Comparison of ENCODE assay signal across 8 cellular contexts in the genomic region with DNA sequence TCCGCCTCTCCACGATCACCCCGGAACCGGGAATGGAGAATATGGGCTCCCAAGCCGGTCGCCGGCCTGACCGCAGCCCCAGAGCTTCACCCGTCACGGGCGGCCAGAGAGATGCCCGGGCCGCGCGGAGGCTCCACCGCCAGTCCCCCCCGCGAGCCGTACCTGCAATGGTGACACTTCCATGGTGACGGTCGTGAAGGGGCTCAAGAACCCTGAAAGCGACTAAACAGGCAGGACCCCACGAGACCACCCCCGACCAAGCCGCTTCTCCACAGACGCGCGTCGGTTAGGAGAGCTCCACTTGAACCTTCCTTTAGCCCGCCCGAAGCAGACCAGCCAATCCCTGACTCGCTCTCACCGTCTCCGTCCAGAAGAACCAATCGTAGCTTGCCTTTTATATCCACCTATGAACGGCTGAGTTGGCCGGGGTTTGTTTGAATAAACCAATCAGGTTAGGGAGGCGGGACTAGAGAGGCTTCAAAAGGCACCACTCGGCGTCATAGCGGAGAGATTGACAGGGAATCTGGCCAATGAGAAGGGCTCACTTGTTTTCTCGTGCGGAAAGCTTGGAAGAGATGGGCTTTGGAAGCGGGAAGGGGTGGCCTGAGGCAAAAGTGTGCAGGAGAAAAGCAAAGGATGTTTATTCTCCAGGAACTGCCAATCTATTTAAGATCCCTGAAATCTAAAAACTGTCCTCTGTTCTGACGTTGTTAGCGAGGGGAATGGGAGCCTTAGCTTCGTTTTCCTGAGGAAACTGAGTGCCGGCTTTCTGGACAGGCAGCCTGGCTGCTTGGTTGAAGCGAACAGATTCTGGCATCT. TPM values are rescaled to one million over a fixed set of nuclear protein-coding genes. Genes with fewer than 3 reads are reported as not detected.
DNase-seq lines count a peak whose midpoint lies in the region; ATAC-seq and TF ChIP-seq lines count a peak whose summit lies in the region.

A gene with protein sequence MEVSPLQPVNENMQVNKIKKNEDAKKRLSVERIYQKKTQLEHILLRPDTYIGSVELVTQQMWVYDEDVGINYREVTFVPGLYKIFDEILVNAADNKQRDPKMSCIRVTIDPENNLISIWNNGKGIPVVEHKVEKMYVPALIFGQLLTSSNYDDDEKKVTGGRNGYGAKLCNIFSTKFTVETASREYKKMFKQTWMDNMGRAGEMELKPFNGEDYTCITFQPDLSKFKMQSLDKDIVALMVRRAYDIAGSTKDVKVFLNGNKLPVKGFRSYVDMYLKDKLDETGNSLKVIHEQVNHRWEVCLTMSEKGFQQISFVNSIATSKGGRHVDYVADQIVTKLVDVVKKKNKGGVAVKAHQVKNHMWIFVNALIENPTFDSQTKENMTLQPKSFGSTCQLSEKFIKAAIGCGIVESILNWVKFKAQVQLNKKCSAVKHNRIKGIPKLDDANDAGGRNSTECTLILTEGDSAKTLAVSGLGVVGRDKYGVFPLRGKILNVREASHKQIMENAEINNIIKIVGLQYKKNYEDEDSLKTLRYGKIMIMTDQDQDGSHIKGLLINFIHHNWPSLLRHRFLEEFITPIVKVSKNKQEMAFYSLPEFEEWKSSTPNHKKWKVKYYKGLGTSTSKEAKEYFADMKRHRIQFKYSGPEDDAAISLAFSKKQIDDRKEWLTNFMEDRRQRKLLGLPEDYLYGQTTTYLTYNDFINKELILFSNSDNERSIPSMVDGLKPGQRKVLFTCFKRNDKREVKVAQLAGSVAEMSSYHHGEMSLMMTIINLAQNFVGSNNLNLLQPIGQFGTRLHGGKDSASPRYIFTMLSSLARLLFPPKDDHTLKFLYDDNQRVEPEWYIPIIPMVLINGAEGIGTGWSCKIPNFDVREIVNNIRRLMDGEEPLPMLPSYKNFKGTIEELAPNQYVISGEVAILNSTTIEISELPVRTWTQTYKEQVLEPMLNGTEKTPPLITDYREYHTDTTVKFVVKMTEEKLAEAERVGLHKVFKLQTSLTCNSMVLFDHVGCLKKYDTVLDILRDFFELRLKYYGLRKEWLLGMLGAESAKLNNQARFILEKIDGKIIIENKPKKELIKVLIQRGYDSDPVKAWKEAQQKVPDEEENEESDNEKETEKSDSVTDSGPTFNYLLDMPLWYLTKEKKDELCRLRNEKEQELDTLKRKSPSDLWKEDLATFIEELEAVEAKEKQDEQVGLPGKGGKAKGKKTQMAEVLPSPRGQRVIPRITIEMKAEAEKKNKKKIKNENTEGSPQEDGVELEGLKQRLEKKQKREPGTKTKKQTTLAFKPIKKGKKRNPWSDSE (N-terminal part only) (minus strand): TSS at position 288 of the 819 bp plus-strand sequence. CDS start 105 bp downstream, at position 183.

- DNase-seq in Ammon's horn (ENCODE audit: low spot score), result peak; percentile 98
- DNase-seq in NCI-H460 (ENCODE audit: extremely low read depth, low read depth), result peak; percentile 100
- DNase-seq in cerebellar nuclear complex (lab: John Stamatoyannopoulos, UW), result peak; percentile 82 to 98
- DNase-seq in islet precursor cell, result peak; percentile 100
- peak; percentile 89 to 100 (median 94) for DNase-seq in stimulated activated CD4-positive, alpha-beta T cell treated with anti-CD3 and anti-CD28 coated beads, Interleukin-12 subunit alpha, Interleukin-12 subunit beta, amount 100 ng/mL, for 48 hours (ENCODE audit: low read depth in 2 of 3, low spot score in 1 of 3)

- ATAC-seq in HG03432 (IDR thresholded peaks at IDR 0.05; ENCODE audit: unreplicated experiment), result peak; percentile 95
- peak; percentile 99 for ATAC-seq in activated CD4-positive, CD25-positive, alpha-beta regulatory T cell treated with anti-CD3 and anti-CD28 coated beads, Interleukin-2, amount 50 U/mL, for 24 hours

- TF ChIP-seq POLR2A in GM19193 (IDR thresholded peaks at IDR 0.05; ENCODE audit: extremely low read depth, insufficient read depth, insufficient read length), result peak; percentile 75

RNA-seq across cellular contexts. Expression of the gene that starts here (rescaled TPM):
- 272 and 315 TPM in 2 replicates for total RNA-seq in NCI-H460 (2014; rRNA removed; shearing (Covaris generic))
- 150 and 253 TPM in 2 replicates for polyA plus RNA-seq in NCI-H460 (2014; cell fraction: nucleus; rRNA removed)

Comparison
In these comparisons a context has a peak if more than half of its experiments do, and no peak if none do; other contexts are left out.
1. Peak in every context shown above with its lines: DNase-seq and ATAC-seq.